17 cellular contexts compared by ENCODE assay signal in the genomic region with DNA sequence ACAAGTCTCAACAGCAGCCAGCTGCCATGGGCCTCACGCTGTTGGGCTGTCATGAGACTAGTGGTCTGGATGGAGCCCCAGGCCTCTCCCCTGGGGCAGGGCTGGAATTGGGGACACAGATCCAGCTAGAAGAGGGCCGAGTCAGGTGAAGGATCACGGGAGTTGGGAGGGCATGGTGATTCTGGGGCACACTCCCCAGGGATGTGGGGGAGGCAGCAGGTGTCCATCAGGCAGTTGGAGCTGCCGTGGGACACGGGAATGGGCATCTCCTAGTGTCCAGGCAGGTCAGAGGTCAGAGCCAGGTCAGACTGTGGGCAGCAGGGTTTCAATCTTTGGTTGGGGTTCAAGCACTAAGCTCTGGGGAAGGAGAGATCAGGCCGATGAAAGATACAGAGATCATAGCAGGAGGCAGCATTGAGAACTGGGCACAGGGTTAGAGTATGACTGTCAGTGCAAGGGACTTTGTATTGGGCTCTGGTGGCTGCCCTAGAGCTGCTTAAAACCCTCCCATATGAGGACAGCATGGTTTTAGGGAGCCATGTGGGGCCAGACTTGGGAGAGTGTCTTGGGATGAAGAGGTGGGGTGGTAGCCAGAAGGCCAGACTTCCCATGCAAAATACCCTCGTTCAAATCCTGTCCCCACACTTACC. TPM values are rescaled to one million over a fixed set of nuclear protein-coding genes. Genes with fewer than 3 reads are reported as not detected.
DNase-seq lines count a peak whose midpoint lies in the region; ATAC-seq, FAIRE-seq and TF ChIP-seq lines count a peak whose summit lies in the region.
"Had no signal": no experiment of that assay in that cellular context is flagged by ENCODE, and none has a peak within 500 bp of the region (broad histone marks: within the 10 kb centered on the region; RNA-seq: fewer than 3 reads in every experiment).

No MANE protein-coding gene starts in this region.

- H3K27ac ChIP-seq in ACC112 (ENCODE audit: low read depth, low read length) (no peak overlapping the region), H1 (ENCODE audit: low read depth, low read length) (no peak overlapping the region), left lung (peak overlapping the region; percentile 42 to 53), sigmoid colon (peak overlapping the region; percentile 11 to 89 (median 82)), PC-3 (ENCODE audit: low read length) (no peak overlapping the region)
- H3K27ac ChIP-seq: SK-N-MC had no signal

- no peak overlapping the region for H4K8ac ChIP-seq in H1 (ENCODE audit: extremely low read depth, insufficient read depth, low read length)

- no peak overlapping the region for H4K91ac ChIP-seq in H1 (replicated peaks; ENCODE audit: insufficient read length, low read length)

- H3K14ac ChIP-seq in H1 (ENCODE audit: insufficient read length) = no peak overlapping the region

- no peak for FAIRE-seq in H1 (lab: Jason Lieb, UNC)
- FAIRE-seq: endothelial cell of umbilical vein, GM12891 had no signal

- H2AK5ac ChIP-seq in H1 (ENCODE audit: low read depth, low read length) = no peak overlapping the region

- H2BK5ac ChIP-seq in H1 (ENCODE audit: low read depth, low read length) = no peak overlapping the region

- H2BK15ac ChIP-seq in H1 (ENCODE audit: low read length) = no peak overlapping the region

- H2BK20ac ChIP-seq in H1 (ENCODE audit: low read length) = no peak overlapping the region

- H3F3A ChIP-seq in PC-3 (ENCODE audit: low read length, unreplicated experiment) = no peaks in the 10 kb centered on the region

- H3K36me3 ChIP-seq in ACC112 (ENCODE audit: insufficient read depth, low read length) (no peaks in the 10 kb centered on the region), H1 (ENCODE audit: control insufficient read depth in 2 of 4, insufficient read depth in 4 of 4, low read length in 3 of 4) (no peaks in the 10 kb centered on the region), left lung (no peaks in the 10 kb centered on the region), sigmoid colon (no peaks in the 10 kb centered on the region), PC-3 (ENCODE audit: low read depth, low read length) (no peaks in the 10 kb centered on the region)

- no peak overlapping the region for H3K56ac ChIP-seq in H1 (replicated peaks; ENCODE audit: insufficient read length, low read depth, low read length)

- TF ChIP-seq RAD21 in H1 (IDR thresholded peaks at IDR 0.05 in 1 of 2, conservative IDR thresholded peaks at IDR 0.05 in 1 of 2; ENCODE audit: low read depth in 2 of 2, low read length in 2 of 2) = no peak

- H3K4me2 ChIP-seq in H1 (ENCODE audit: insufficient read depth in 1 of 2, low read depth in 2 of 2, low read length in 2 of 2) (no peak overlapping the region), PC-3 (ENCODE audit: low read length) (no peak overlapping the region)

- intact Hi-C loops in left lung (cut with DNase I) (no loop called here), sigmoid colon (cut with DNase I) (no loop called here), PC-3 (cut with micrococcal nuclease) (no loop called here)

- no peak overlapping the region for H3K9ac ChIP-seq in H1 (replicated peaks in 1 of 4; ENCODE audit: extremely low read depth in 1 of 4, low read depth in 3 of 4, low read length in 3 of 4)
- no peak overlapping the region for H3K9ac ChIP-seq in PC-3 (ENCODE audit: low read length)

- TF ChIP-seq POLR2A in H1 (IDR thresholded peaks at IDR 0.05; ENCODE audit: control extremely low read depth in 1 of 2, low read depth in 2 of 2, low read length in 2 of 2) (no peak), sigmoid colon (IDR thresholded peaks at IDR 0.05) (no peak)

- H4K5ac ChIP-seq in H1 (ENCODE audit: insufficient read length, low read depth, low read length) = no peak overlapping the region

- H3K79me2 ChIP-seq in ACC112 (ENCODE audit: control insufficient read depth, insufficient read depth, low read length, unreplicated experiment) (no peaks in the 10 kb centered on the region), H1 (ENCODE audit: control insufficient read depth in 1 of 2, insufficient read depth in 2 of 2, low read length in 2 of 2) (no peaks in the 10 kb centered on the region), PC-3 (ENCODE audit: low read length) (no peaks in the 10 kb centered on the region)

- H3K9me2 ChIP-seq in PC-3 (replicated peaks; ENCODE audit: low read length) = no peaks in the 10 kb centered on the region

- no peak overlapping the region for H2BK12ac ChIP-seq in H1 (ENCODE audit: low read depth, low read length)

- H3K4ac ChIP-seq in H1 (replicated peaks; ENCODE audit: insufficient read length, low read depth, low read length) = no peak overlapping the region

- H3K9me3 ChIP-seq in H1 (ENCODE audit: insufficient read depth in 2 of 2, low read depth in 1 of 2, low read length in 1 of 2) (no peaks in the 10 kb centered on the region), left lung (no peaks in the 10 kb centered on the region), sigmoid colon (no peaks in the 10 kb centered on the region), PC-3 (ENCODE audit: low read length) (no peaks in the 10 kb centered on the region)

- no peak for DNase-seq in H1 (ENCODE audit: low read depth in 1 of 2, low spot score in 2 of 2)
- no peak for DNase-seq in left lung
- peak; percentile 66 for DNase-seq in sigmoid colon
- no peak for DNase-seq in PC-3
- no peak for DNase-seq in globus pallidus (ENCODE audit: low spot score)
- DNase-seq in NCI-H2081 (lab: John Stamatoyannopoulos, UW) = no peak
- DNase-seq: ACHN; activated CD4-positive, alpha-beta T cell treated with anti-CD3 and anti-CD28 coated beads, Interleukin-2, amount 50 U/mL, for 4 hours; activated T-cell treated with anti-CD3 and anti-CD28 coated beads, Interleukin-2, amount 50 U/mL, for 72 hours; H9; NCI-H1048; stimulated activated naive CD8-positive, alpha-beta T cell treated with anti-CD3 and anti-CD28 coated beads, Interleukin-15, amount 100 ng/mL, for 72 hours had no signal

- TF ChIP-seq CTCF in H1 (IDR thresholded peaks at IDR 0.05; ENCODE audit: control extremely low read depth in 1 of 3, insufficient read depth in 1 of 3, low read depth in 1 of 3, low read length in 3 of 3) (no peak), left lung (IDR thresholded peaks at IDR 0.05) (no peak), sigmoid colon (IDR thresholded peaks at IDR 0.05) (no peak), PC-3 (conservative IDR thresholded peaks at IDR 0.05; ENCODE audit: low read depth, low read length) (no peak)

- no peaks in the 10 kb centered on the region for H3K27me3 ChIP-seq in ACC112 (ENCODE audit: insufficient read depth, low read length)
- no peaks in the 10 kb centered on the region; a peak in 1 of 7 replicates for H3K27me3 ChIP-seq in H1 (replicated peaks in 1 of 4; ENCODE audit: control insufficient read depth in 3 of 4, extremely low read depth in 1 of 4, insufficient read depth in 3 of 4, low read length in 3 of 4)
- H3K27me3 ChIP-seq in left lung = no peaks in the 10 kb centered on the region
- H3K27me3 ChIP-seq in sigmoid colon = no peaks in the 10 kb centered on the region
- no peaks in the 10 kb centered on the region for H3K27me3 ChIP-seq in PC-3 (ENCODE audit: low read length)

- no peak for TF ChIP-seq EP300 in H1 (IDR thresholded peaks at IDR 0.05; ENCODE audit: borderline replicate concordance in 1 of 2, low read depth in 2 of 2, low read length in 2 of 2)
- TF ChIP-seq EP300 in sigmoid colon (IDR thresholded peaks at IDR 0.05) = no peak

- no peak overlapping the region for H2BK120ac ChIP-seq in H1 (replicated peaks; ENCODE audit: low read depth, low read length)

- BruUV-seq in PC-3 (replicated peaks; lab: Mats Ljungman, UMichigan) = no TSS peak

- POLR2A ChIA-PET in H1 (lab: Charles Lee; ENCODE audit: partially characterized antibody) = no interaction called here
- POLR2A ChIA-PET in PC-3 (lab: Charles Lee; ENCODE audit: unreplicated experiment) = no interaction called here

- no peaks in the 10 kb centered on the region for H3K79me1 ChIP-seq in H1 (ENCODE audit: low read depth, low read length)

- no peak overlapping the region for H3K23ac ChIP-seq in H1 (ENCODE audit: insufficient read length)

- H3K23me2 ChIP-seq in H1 (ENCODE audit: low read depth, low read length) = no peaks in the 10 kb centered on the region; the same call in 1 of the 2 replicates

- 92% methylated on average over 7 of the region's 7 CpGs; no CpG with 5 or more reads in 1 of the 2 experiments for WGBS in H1 (ENCODE audit: extremely low coverage in 1 of 2, insufficient coverage in 1 of 2, insufficient read length in 1 of 2, insufficient replicate concordance in 2 of 2, low coverage in 1 of 2, low lambda C conversion rate in 2 of 2, missing lambda C conversion rate in 1 of 2), 2 experiments
- WGBS in sigmoid colon, 2 donors = 51 to 67% methylated on average over 7 of the region's 7 CpGs

- no peak for ATAC-seq in left lung
- ATAC-seq in GM21825 (IDR thresholded peaks at IDR 0.05; ENCODE audit: unreplicated experiment) = no peak
- ATAC-seq in PC-3 = no peak
- ATAC-seq: activated T-cell treated with anti-CD3 and anti-CD28 coated beads, Interleukin-2, amount 50 U/mL, for 72 hours; stimulated activated naive CD8-positive, alpha-beta T cell treated with anti-CD3 and anti-CD28 coated beads, Interleukin-15, amount 100 ng/mL, for 72 hours had no signal

- no peak overlapping the region for H3K18ac ChIP-seq in H1 (ENCODE audit: extremely low read depth, low read length)

- H4K20me1 ChIP-seq in H1 (replicated peaks in 1 of 2; ENCODE audit: control insufficient read depth in 1 of 2, insufficient read depth in 2 of 2, low read length in 2 of 2) (no peaks in the 10 kb centered on the region), PC-3 (ENCODE audit: low read length) (no peaks in the 10 kb centered on the region)

- H3K4me3 ChIP-seq in ACC112 (ENCODE audit: low read depth, low read length) = no peak overlapping the region
- H3K4me3 ChIP-seq in H1 (ENCODE audit: extremely low read depth in 1 of 4, insufficient read depth in 2 of 4, low read depth in 3 of 4, low read length in 4 of 4) = no peak overlapping the region
- no peak overlapping the region for H3K4me3 ChIP-seq in left lung
- peak overlapping the region in 2 of 4 donors; percentile 36 to 39 for H3K4me3 ChIP-seq in sigmoid colon
- H3K4me3 ChIP-seq in PC-3 (ENCODE audit: low read length) = no peak overlapping the region
- H3K4me3 ChIP-seq: SK-N-MC had no signal

- H2AFZ ChIP-seq in ACC112 (ENCODE audit: low read length, unreplicated experiment) = peak overlapping the region; percentile 2
- H2AFZ ChIP-seq in H1 (ENCODE audit: low read length) = 0 out of 2 replicates have a peak overlapping the region, but pooled peaks have one; percentile 77
- H2AFZ ChIP-seq in PC-3 (ENCODE audit: low read length) = no peak overlapping the region

- CTCF ChIA-PET in H1 (lab: Charles Lee; ENCODE audit: partially characterized antibody) = interaction anchor here (0.8 to 19.9 kb wide), 17 partner anchors 12 to 350 kb away, joined by 3 to 470 read pairs (median 5); no protein-coding TSS in a partner anchor
- CTCF ChIA-PET in PC-3 (lab: Charles Lee) = no interaction called here

- peaks cover 5% of the 10 kb centered on the region for H3K4me1 ChIP-seq in ACC112 (ENCODE audit: control insufficient read depth, insufficient read depth, low read length, unreplicated experiment)
- H3K4me1 ChIP-seq in H1 (replicated peaks in 1 of 4; ENCODE audit: control insufficient read depth in 3 of 4, insufficient read depth in 4 of 4, low read length in 3 of 4) = no peaks in the 10 kb centered on the region
- H3K4me1 ChIP-seq in left lung = no peaks in the 10 kb centered on the region
- peaks cover 0 to 31% (median 22%) of the 10 kb centered on the region in 4 donors for H3K4me1 ChIP-seq in sigmoid colon
- 0 out of 2 replicates have a peak, but pooled peaks cover 3% of the 10 kb centered on the region for H3K4me1 ChIP-seq in PC-3 (ENCODE audit: insufficient read depth, low read length)

RNA-seq across cellular contexts. Expression of a gene that starts 59.2 kb away (rescaled TPM):
- total RNA-seq in H1 (2021; fragmentation: NEBNext Ultra II Directional; extraction: Animal tissue kit (Norgen Biotek cat#: 25700)) = 0.48 and 1.8 TPM in 2 replicates
- 0.16 and 0.21 TPM in 2 replicates for polyA plus RNA-seq in H1 (2011; rRNA removed)
- polyA plus RNA-seq in H1 (2011; cell fraction: cytosol; rRNA removed) = 0.27 TPM
- 0.43 TPM for polyA plus RNA-seq in H1 (2011; cell fraction: nucleus; rRNA removed)
- 0.17 to 0.35 TPM (median 0.32 TPM) in 4 replicates for polyA plus RNA-seq in H1 (2012, experiment 1 of 2)
- 0.13 TPM for polyA plus RNA-seq in H1 (2012, experiment 2 of 2)
- 0.20 TPM for polyA plus RNA-seq in H1 (2013, experiment 1 of 2)
- 0.15 TPM for polyA plus RNA-seq in H1 (2013, experiment 2 of 2)
- 0.35 and 2.3 TPM in 2 replicates for polyA minus RNA-seq in H1 (2011; rRNA and poly(A)+ RNA removed)
- polyA minus RNA-seq in H1 (2011; cell fraction: cytosol; rRNA and poly(A)+ RNA removed) = not detected
- polyA minus RNA-seq in H1 (2011; cell fraction: nucleus; rRNA and poly(A)+ RNA removed) = not detected
- total RNA-seq in left lung = 1 to 10 TPM; 4.2 to 7.3 TPM
- 10 to 100 TPM; 23.5 to 51.0 (median 39.8) TPM for total RNA-seq in sigmoid colon
- polyA plus RNA-seq in sigmoid colon = 1 to 10 TPM; 4.8 to 7.2 (median 7.0) TPM
- total RNA-seq in PC-3 (2014; rRNA removed) = 5.2 and 6.5 TPM in 2 replicates

Comparison
In these comparisons a context has a peak if more than half of its experiments do, and no peak if none do; other contexts are left out.
1. H3K27ac ChIP-seq: peak in left lung (2 of 2) and sigmoid colon (4 of 4); none in ACC112 (single experiment), H1 (single experiment) and PC-3 (single experiment).